1 cellular context compared by ENCODE assay signal in genomic region chr16:684067-684794, GRCh38.
TF ChIP-seq lines count a peak whose summit lies in the region.

A gene with protein sequence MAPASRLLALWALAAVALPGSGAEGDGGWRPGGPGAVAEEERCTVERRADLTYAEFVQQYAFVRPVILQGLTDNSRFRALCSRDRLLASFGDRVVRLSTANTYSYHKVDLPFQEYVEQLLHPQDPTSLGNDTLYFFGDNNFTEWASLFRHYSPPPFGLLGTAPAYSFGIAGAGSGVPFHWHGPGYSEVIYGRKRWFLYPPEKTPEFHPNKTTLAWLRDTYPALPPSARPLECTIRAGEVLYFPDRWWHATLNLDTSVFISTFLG (minus strand): TSS chr16:684334. CDS start chr16:684319, 15 bp downstream.

TF ChIP-seq in K562, 482 proteins besides CTCF, POLR2A, EP300 and RAD21 (continued from another document and continues in another):
- TF ChIP-seq, protein P1, sequence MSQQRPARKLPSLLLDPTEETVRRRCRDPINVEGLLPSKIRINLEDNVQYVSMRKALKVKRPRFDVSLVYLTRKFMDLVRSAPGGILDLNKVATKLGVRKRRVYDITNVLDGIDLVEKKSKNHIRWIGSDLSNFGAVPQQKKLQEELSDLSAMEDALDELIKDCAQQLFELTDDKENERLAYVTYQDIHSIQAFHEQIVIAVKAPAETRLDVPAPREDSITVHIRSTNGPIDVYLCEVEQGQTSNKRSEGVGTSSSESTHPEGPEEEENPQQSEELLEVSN (IDR thresholded peaks at IDR 0.05; ENCODE audit: borderline replicate concordance in 1 of 2, extremely low read depth in 1 of 2, insufficient read depth in 1 of 2, insufficient read length in 1 of 2, low read depth in 1 of 2, low read length in 1 of 2, poor library complexity in 1 of 2, severe bottlenecking in 1 of 2) = peak; percentile 99
- TF ChIP-seq, protein P2, sequence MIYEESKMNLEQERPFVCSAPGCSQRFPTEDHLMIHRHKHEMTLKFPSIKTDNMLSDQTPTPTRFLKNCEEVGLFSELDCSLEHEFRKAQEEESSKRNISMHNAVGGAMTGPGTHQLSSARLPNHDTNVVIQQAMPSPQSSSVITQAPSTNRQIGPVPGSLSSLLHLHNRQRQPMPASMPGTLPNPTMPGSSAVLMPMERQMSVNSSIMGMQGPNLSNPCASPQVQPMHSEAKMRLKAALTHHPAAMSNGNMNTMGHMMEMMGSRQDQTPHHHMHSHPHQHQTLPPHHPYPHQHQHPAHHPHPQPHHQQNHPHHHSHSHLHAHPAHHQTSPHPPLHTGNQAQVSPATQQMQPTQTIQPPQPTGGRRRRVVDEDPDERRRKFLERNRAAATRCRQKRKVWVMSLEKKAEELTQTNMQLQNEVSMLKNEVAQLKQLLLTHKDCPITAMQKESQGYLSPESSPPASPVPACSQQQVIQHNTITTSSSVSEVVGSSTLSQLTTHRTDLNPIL (CRISPR knock-in tag; IDR thresholded peaks at IDR 0.05) = no peak
- TF ChIP-seq NCOR1 (IDR thresholded peaks at IDR 0.05) = no peak
- TF ChIP-seq, protein P3, sequence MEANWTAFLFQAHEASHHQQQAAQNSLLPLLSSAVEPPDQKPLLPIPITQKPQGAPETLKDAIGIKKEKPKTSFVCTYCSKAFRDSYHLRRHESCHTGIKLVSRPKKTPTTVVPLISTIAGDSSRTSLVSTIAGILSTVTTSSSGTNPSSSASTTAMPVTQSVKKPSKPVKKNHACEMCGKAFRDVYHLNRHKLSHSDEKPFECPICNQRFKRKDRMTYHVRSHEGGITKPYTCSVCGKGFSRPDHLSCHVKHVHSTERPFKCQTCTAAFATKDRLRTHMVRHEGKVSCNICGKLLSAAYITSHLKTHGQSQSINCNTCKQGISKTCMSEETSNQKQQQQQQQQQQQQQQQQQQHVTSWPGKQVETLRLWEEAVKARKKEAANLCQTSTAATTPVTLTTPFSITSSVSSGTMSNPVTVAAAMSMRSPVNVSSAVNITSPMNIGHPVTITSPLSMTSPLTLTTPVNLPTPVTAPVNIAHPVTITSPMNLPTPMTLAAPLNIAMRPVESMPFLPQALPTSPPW (CRISPR knock-in tag; IDR thresholded peaks at IDR 0.05) = peak; percentile 71
- no peak for TF ChIP-seq MCM3 (IDR thresholded peaks at IDR 0.05)
- TF ChIP-seq, protein P4, sequence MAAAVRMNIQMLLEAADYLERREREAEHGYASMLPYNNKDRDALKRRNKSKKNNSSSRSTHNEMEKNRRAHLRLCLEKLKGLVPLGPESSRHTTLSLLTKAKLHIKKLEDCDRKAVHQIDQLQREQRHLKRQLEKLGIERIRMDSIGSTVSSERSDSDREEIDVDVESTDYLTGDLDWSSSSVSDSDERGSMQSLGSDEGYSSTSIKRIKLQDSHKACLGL (CRISPR knock-in tag; IDR thresholded peaks at IDR 0.05; ENCODE audit: borderline replicate concordance, poor library complexity, severe bottlenecking) = no peak
- no peak for TF ChIP-seq ESRRB (CRISPR knock-in tag; IDR thresholded peaks at IDR 0.05; ENCODE audit: borderline replicate concordance)
- TF ChIP-seq, protein P5, sequence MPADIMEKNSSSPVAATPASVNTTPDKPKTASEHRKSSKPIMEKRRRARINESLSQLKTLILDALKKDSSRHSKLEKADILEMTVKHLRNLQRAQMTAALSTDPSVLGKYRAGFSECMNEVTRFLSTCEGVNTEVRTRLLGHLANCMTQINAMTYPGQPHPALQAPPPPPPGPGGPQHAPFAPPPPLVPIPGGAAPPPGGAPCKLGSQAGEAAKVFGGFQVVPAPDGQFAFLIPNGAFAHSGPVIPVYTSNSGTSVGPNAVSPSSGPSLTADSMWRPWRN (IDR thresholded peaks at IDR 0.05; ENCODE audit: low read depth) = no peak
- TF ChIP-seq, protein P6, sequence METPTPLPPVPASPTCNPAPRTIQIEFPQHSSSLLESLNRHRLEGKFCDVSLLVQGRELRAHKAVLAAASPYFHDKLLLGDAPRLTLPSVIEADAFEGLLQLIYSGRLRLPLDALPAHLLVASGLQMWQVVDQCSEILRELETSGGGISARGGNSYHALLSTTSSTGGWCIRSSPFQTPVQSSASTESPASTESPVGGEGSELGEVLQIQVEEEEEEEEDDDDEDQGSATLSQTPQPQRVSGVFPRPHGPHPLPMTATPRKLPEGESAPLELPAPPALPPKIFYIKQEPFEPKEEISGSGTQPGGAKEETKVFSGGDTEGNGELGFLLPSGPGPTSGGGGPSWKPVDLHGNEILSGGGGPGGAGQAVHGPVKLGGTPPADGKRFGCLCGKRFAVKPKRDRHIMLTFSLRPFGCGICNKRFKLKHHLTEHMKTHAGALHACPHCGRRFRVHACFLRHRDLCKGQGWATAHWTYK (CRISPR knock-in tag; IDR thresholded peaks at IDR 0.05) = no peak
- no peak for TF ChIP-seq NKRF (IDR thresholded peaks at IDR 0.05; ENCODE audit: borderline replicate concordance)
- peak; percentile 83 for TF ChIP-seq RBFOX2 (IDR thresholded peaks at IDR 0.05; ENCODE audit: low read depth, low read length)
- no peak for TF ChIP-seq NUFIP1 (IDR thresholded peaks at IDR 0.05; ENCODE audit: partially characterized antibody)
- no peak for TF ChIP-seq SREBF1 (IDR thresholded peaks at IDR 0.05; ENCODE audit: borderline replicate concordance, low read depth, low read length)
- no peak for TF ChIP-seq PHF21A (IDR thresholded peaks at IDR 0.05; ENCODE audit: borderline replicate concordance, low read depth)
- no peak for TF ChIP-seq MTF1 (CRISPR knock-in tag; IDR thresholded peaks at IDR 0.05; ENCODE audit: borderline replicate concordance)
- TF ChIP-seq, protein P7, sequence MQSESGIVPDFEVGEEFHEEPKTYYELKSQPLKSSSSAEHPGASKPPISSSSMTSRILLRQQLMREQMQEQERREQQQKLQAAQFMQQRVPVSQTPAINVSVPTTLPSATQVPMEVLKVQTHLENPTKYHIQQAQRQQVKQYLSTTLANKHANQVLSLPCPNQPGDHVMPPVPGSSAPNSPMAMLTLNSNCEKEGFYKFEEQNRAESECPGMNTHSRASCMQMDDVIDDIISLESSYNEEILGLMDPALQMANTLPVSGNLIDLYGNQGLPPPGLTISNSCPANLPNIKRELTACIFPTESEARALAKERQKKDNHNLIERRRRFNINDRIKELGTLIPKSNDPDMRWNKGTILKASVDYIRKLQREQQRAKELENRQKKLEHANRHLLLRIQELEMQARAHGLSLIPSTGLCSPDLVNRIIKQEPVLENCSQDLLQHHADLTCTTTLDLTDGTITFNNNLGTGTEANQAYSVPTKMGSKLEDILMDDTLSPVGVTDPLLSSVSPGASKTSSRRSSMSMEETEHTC (IDR thresholded peaks at IDR 0.05) = no peak
- no peak for TF ChIP-seq ZNF24 (IDR thresholded peaks at IDR 0.05)
- TF ChIP-seq CEBPB (tag; IDR thresholded peaks at IDR 0.05) = no peak
- TF ChIP-seq, protein P8, sequence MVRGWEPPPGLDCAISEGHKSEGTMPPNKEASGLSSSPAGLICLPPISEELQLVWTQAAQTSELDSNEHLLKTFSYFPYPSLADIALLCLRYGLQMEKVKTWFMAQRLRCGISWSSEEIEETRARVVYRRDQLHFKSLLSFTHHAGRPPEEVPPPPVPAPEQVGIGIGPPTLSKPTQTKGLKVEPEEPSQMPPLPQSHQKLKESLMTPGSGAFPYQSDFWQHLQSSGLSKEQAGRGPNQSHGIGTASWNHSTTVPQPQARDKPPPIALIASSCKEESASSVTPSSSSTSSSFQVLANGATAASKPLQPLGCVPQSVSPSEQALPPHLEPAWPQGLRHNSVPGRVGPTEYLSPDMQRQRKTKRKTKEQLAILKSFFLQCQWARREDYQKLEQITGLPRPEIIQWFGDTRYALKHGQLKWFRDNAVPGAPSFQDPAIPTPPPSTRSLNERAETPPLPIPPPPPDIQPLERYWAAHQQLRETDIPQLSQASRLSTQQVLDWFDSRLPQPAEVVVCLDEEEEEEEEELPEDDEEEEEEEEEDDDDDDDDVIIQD (CRISPR knock-in tag; IDR thresholded peaks at IDR 0.05) = no peak
- TF ChIP-seq ZMIZ1 (IDR thresholded peaks at IDR 0.05; ENCODE audit: low read depth in 2 of 2, low read length in 2 of 2) = peak in 1 of 2 experiments; percentile 23; a peak in 1 of 4 replicates
- TF ChIP-seq ERF (CRISPR knock-in tag; IDR thresholded peaks at IDR 0.05) = peak; percentile 36
- TF ChIP-seq ZNF778 (CRISPR knock-in tag; IDR thresholded peaks at IDR 0.05) = no peak
- TF ChIP-seq CAMTA2 (CRISPR knock-in tag; conservative IDR thresholded peaks at IDR 0.05) = no peak
- TF ChIP-seq ATF2 (CRISPR knock-in tag; IDR thresholded peaks at IDR 0.05) = 0 out of 2 replicates have a peak, but pooled peaks have one; percentile 4
- TF ChIP-seq ZNF445 (CRISPR knock-in tag; IDR thresholded peaks at IDR 0.05; ENCODE audit: low read depth) = no peak
- no peak for TF ChIP-seq ZNF197 (CRISPR knock-in tag; IDR thresholded peaks at IDR 0.05; ENCODE audit: low read depth)
- peak in 1 of 2 experiments; percentile 40; a peak in 2 of 4 replicates for TF ChIP-seq RCOR1 (IDR thresholded peaks at IDR 0.05; ENCODE audit: borderline replicate concordance in 1 of 2, low read depth in 2 of 2, low read length in 2 of 2)
- TF ChIP-seq, protein P9, sequence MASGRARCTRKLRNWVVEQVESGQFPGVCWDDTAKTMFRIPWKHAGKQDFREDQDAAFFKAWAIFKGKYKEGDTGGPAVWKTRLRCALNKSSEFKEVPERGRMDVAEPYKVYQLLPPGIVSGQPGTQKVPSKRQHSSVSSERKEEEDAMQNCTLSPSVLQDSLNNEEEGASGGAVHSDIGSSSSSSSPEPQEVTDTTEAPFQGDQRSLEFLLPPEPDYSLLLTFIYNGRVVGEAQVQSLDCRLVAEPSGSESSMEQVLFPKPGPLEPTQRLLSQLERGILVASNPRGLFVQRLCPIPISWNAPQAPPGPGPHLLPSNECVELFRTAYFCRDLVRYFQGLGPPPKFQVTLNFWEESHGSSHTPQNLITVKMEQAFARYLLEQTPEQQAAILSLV (tag; IDR thresholded peaks at IDR 0.05) = no peak
- no peak for TF ChIP-seq SIX5 (IDR thresholded peaks at IDR 0.05; ENCODE audit: borderline replicate concordance in 1 of 2, insufficient read depth in 1 of 2, low read depth in 1 of 2, low read length in 2 of 2)
- no peak for TF ChIP-seq ETV6 (IDR thresholded peaks at IDR 0.05; ENCODE audit: borderline replicate concordance in 1 of 2, low read depth in 2 of 2, low read length in 1 of 2)
- TF ChIP-seq ETV6 (CRISPR knock-in tag; IDR thresholded peaks at IDR 0.05; ENCODE audit: borderline replicate concordance) = no peak; the same call in 1 of the 2 replicates
- no peak for TF ChIP-seq ZNF644 (tag; IDR thresholded peaks at IDR 0.05; ENCODE audit: low read depth)
- no peak for TF ChIP-seq NBN (IDR thresholded peaks at IDR 0.05; ENCODE audit: low read depth)
- no peak for TF ChIP-seq GTF2E2 (tag; IDR thresholded peaks at IDR 0.05)
- TF ChIP-seq BCOR (IDR thresholded peaks at IDR 0.05) = no peak
- TF ChIP-seq KAT7 (CRISPR knock-in tag; IDR thresholded peaks at IDR 0.05; ENCODE audit: borderline replicate concordance) = no peak
- no peak for TF ChIP-seq NR2F6 (CRISPR knock-in tag; IDR thresholded peaks at IDR 0.05)
- peak in 1 of 2 experiments; percentile 92; a peak in 2 of 4 replicates for TF ChIP-seq ZNF639 (CRISPR knock-in tag; conservative IDR thresholded peaks at IDR 0.05 in 1 of 2, IDR thresholded peaks at IDR 0.05 in 1 of 2)
- no peak for TF ChIP-seq SMAD4 (CRISPR knock-in tag; conservative IDR thresholded peaks at IDR 0.05)
- TF ChIP-seq FIP1L1 (IDR thresholded peaks at IDR 0.05; ENCODE audit: low read depth, low read length, poor library complexity, severe bottlenecking) = peak; percentile 54
